Comparison of ENCODE assay signal across 3 cellular contexts in genomic region chr13:90632184-90632583, GRCh38.
TF ChIP-seq lines count a peak whose summit lies in the region.

No MANE protein-coding gene starts in this region.

TF ChIP-seq in A549, 52 proteins besides CTCF, POLR2A, EP300 and RAD21 (continued from another document):
- no peak for TF ChIP-seq ELK1 (IDR thresholded peaks at IDR 0.05; ENCODE audit: low read depth, low read length)
- TF ChIP-seq CEBPB (IDR thresholded peaks at IDR 0.05), result no peak
- TF ChIP-seq RNF2 (IDR thresholded peaks at IDR 0.05; ENCODE audit: borderline replicate concordance, low read depth), result no peak
- no peak for TF ChIP-seq HDAC2 (IDR thresholded peaks at IDR 0.05)
- TF ChIP-seq JUN (IDR thresholded peaks at IDR 0.05), result no peak
- TF ChIP-seq NFE2L2 (conservative IDR thresholded peaks at IDR 0.05; ENCODE audit: low read length), result peak; percentile 81
- no peak for TF ChIP-seq REST (IDR thresholded peaks at IDR 0.05)
- TF ChIP-seq MAFK (IDR thresholded peaks at IDR 0.05; ENCODE audit: partially characterized antibody), result peak; percentile 70
TF ChIP-seq in A549: peak in this region for 2.

TF ChIP-seq in IMR-90, 13 proteins besides CTCF, POLR2A, EP300 and RAD21 (continued from another document):
- TF ChIP-seq MXI1 (IDR thresholded peaks at IDR 0.05; ENCODE audit: borderline replicate concordance, low read depth, low read length) (no peak), ELK1 (IDR thresholded peaks at IDR 0.05; ENCODE audit: borderline replicate concordance, low read depth, low read length) (no peak), RFX5 (IDR thresholded peaks at IDR 0.05; ENCODE audit: low read depth, low read length) (no peak), BHLHE40 (IDR thresholded peaks at IDR 0.05; ENCODE audit: low read depth, low read length) (no peak), MAFK (IDR thresholded peaks at IDR 0.05; ENCODE audit: low read depth, low read length) (0 out of 2 replicates have a peak, but pooled peaks have one; percentile 23), MAZ (IDR thresholded peaks at IDR 0.05; ENCODE audit: borderline replicate concordance, low read depth, low read length) (no peak), NFE2L2 (IDR thresholded peaks at IDR 0.05; ENCODE audit: low read depth, low read length) (peak; percentile 88), SMC3 (IDR thresholded peaks at IDR 0.05; ENCODE audit: low read depth, low read length) (no peak), RCOR1 (IDR thresholded peaks at IDR 0.05; ENCODE audit: insufficient replicate concordance, low read length) (no peak), CEBPB (IDR thresholded peaks at IDR 0.05; ENCODE audit: low read depth, low read length) (no peak)

TF ChIP-seq in K562, 482 proteins besides CTCF, POLR2A, EP300 and RAD21 (continued from another document):
- no peak for TF ChIP-seq TAF9B (IDR thresholded peaks at IDR 0.05; ENCODE audit: partially characterized antibody)
- TF ChIP-seq POLR2AphosphoS5 (IDR thresholded peaks at IDR 0.05; ENCODE audit: control insufficient read depth, insufficient read depth, low read depth, low read length), result no peak
- TF ChIP-seq ZNF217 (CRISPR knock-in tag; IDR thresholded peaks at IDR 0.05), result no peak
- TF ChIP-seq C11orf30 (IDR thresholded peaks at IDR 0.05; ENCODE audit: low read depth), result peak; percentile 63
- TF ChIP-seq MAFK (IDR thresholded peaks at IDR 0.05; ENCODE audit: low read length), result peak; percentile 86
- no peak for TF ChIP-seq IRF2 (CRISPR knock-in tag; IDR thresholded peaks at IDR 0.05)
- no peak for TF ChIP-seq ZNF695 (CRISPR knock-in tag; IDR thresholded peaks at IDR 0.05)
- peak; percentile 71; the same call in 1 of the 2 replicates for TF ChIP-seq DMBX1 (CRISPR knock-in tag; IDR thresholded peaks at IDR 0.05; ENCODE audit: borderline replicate concordance)
- no peak for TF ChIP-seq XRCC5 (IDR thresholded peaks at IDR 0.05; ENCODE audit: low read depth, low read length)
- TF ChIP-seq HDGF (IDR thresholded peaks at IDR 0.05), result no peak
- no peak for TF ChIP-seq ETV5 (CRISPR knock-in tag; IDR thresholded peaks at IDR 0.05; ENCODE audit: low read depth)
- no peak for TF ChIP-seq ZNF133 (CRISPR knock-in tag; IDR thresholded peaks at IDR 0.05)
- peak; percentile 29 for TF ChIP-seq ZNF699 (CRISPR knock-in tag; IDR thresholded peaks at IDR 0.05; ENCODE audit: insufficient replicate concordance)
- TF ChIP-seq MAFF (IDR thresholded peaks at IDR 0.05; ENCODE audit: low read length), result peak; percentile 90
- no peak for TF ChIP-seq HNRNPL (IDR thresholded peaks at IDR 0.05; ENCODE audit: low read depth, low read length)
- TF ChIP-seq MAFG (tag; conservative IDR thresholded peaks at IDR 0.05), result peak; percentile 92
- TF ChIP-seq SMARCC2 (IDR thresholded peaks at IDR 0.05; ENCODE audit: low read depth), result no peak
- TF ChIP-seq CBX8 (IDR thresholded peaks at IDR 0.05; ENCODE audit: borderline replicate concordance, extremely low read depth, low read depth, low read length, poor library complexity, severe bottlenecking), result no peak
- no peak for TF ChIP-seq RBM22 (IDR thresholded peaks at IDR 0.05; ENCODE audit: low read depth, low read length, poor library complexity, severe bottlenecking)
- TF ChIP-seq POU5F1 (IDR thresholded peaks at IDR 0.05; ENCODE audit: borderline replicate concordance, low read depth, low read length, partially characterized antibody), result no peak
- TF ChIP-seq TCF3 (CRISPR knock-in tag; IDR thresholded peaks at IDR 0.05), result no peak
- no peak for TF ChIP-seq HCFC1 (IDR thresholded peaks at IDR 0.05; ENCODE audit: low read depth, low read length)
- TF ChIP-seq ZBTB34 (CRISPR knock-in tag; IDR thresholded peaks at IDR 0.05), result no peak
- TF ChIP-seq NFE2 (IDR thresholded peaks at IDR 0.05; ENCODE audit: low read depth), result peak; percentile 83
- no peak for TF ChIP-seq ZC3H11A (IDR thresholded peaks at IDR 0.05; ENCODE audit: low read depth, low read length)
- TF ChIP-seq NFE2L1 (tag; IDR thresholded peaks at IDR 0.05; ENCODE audit: borderline replicate concordance, low read depth), result peak; percentile 79
- 0 out of 2 replicates have a peak, but pooled peaks have one; percentile 22 for TF ChIP-seq SLC30A9 (CRISPR knock-in tag; IDR thresholded peaks at IDR 0.05)
- TF ChIP-seq ZNF143 (CRISPR knock-in tag; IDR thresholded peaks at IDR 0.05), result no peak
- no peak for TF ChIP-seq SRSF3 (IDR thresholded peaks at IDR 0.05; ENCODE audit: insufficient read depth, low read length)
- no peak for TF ChIP-seq RBM14 (IDR thresholded peaks at IDR 0.05; ENCODE audit: borderline replicate concordance, insufficient read depth, low read depth, low read length)
